28 cellular contexts compared by ENCODE assay signal in genomic region chr6:119557239-119557638, GRCh38.
"Had no signal": no experiment of that assay in that cellular context is flagged by ENCODE, and none has a peak within 500 bp of the region (broad histone marks: within the 10 kb centered on the region; RNA-seq: fewer than 3 reads in every experiment).

No MANE protein-coding gene starts in this region.

- H3K36me3 ChIP-seq: colonic mucosa, esophagus muscularis mucosa, esophagus squamous epithelium, gastrocnemius medialis, gastroesophageal sphincter, heart left ventricle, heart right ventricle had no signal

- H3K27ac ChIP-seq: colonic mucosa, coronary artery, dorsolateral prefrontal cortex, epithelial cell of prostate, esophagus muscularis mucosa, esophagus squamous epithelium, foreskin keratinocyte, gastrocnemius medialis, gastroesophageal sphincter, heart left ventricle, heart right ventricle, hepatocyte had no signal

- ATAC-seq: effector memory CD8-positive, alpha-beta T cell; esophagus mucosa; foreskin keratinocyte; gastrocnemius medialis; gastroesophageal sphincter; heart left ventricle; heart right ventricle had no signal

- H3K27me3 ChIP-seq: colonic mucosa, dorsolateral prefrontal cortex, esophagus muscularis mucosa, esophagus squamous epithelium, foreskin keratinocyte, gastrocnemius medialis, gastroesophageal sphincter, heart left ventricle, heart right ventricle, hepatocyte had no signal

- H3K4me2 ChIP-seq: hepatocyte had no signal

- H3K4me1 ChIP-seq: colonic mucosa, esophagus muscularis mucosa, esophagus squamous epithelium, foreskin keratinocyte, gastrocnemius medialis, gastroesophageal sphincter had no signal

- H3K79me2 ChIP-seq: hepatocyte had no signal

- H3K4me3 ChIP-seq: colonic mucosa, coronary artery, dorsolateral prefrontal cortex, esophagus muscularis mucosa, esophagus squamous epithelium, gastrocnemius medialis, gastroesophageal sphincter, heart left ventricle, heart right ventricle, hepatocyte had no signal

- H3K9me3 ChIP-seq: colonic mucosa, esophagus muscularis mucosa, esophagus squamous epithelium, gastrocnemius medialis, gastroesophageal sphincter had no signal

- FAIRE-seq: endometrium, endothelial cell of umbilical vein, frontal cortex had no signal

- DNase-seq: colonic mucosa; cortex of kidney; dermis blood vessel endothelial cell; dorsolateral prefrontal cortex; effector CD4-positive, alpha-beta T cell; effector CD8-positive, alpha-beta T cell; effector memory CD4-positive, alpha-beta T cell; effector memory CD8-positive, alpha-beta T cell; endodermal cell; erythroblast; esophagus squamous epithelium; foreskin fibroblast; foreskin keratinocyte; foreskin melanocyte; gastrocnemius medialis; glutamatergic neuron; head of caudate nucleus; heart left ventricle; heart right ventricle had no signal

- H2AFZ ChIP-seq: hepatocyte had no signal
